12 cellular contexts compared by ENCODE assay signal in genomic region chr16:16133943-16134604, GRCh38.
"Had no signal": no experiment of that assay in that cellular context is flagged by ENCODE, and none has a peak within 500 bp of the region (broad histone marks: within the 10 kb centered on the region; RNA-seq: fewer than 3 reads in every experiment).

No MANE protein-coding gene starts in this region.

- H3K27ac ChIP-seq: heart left ventricle, left lung had no signal

- H3K4me1 ChIP-seq: heart left ventricle, left lung had no signal

- H3K27me3 ChIP-seq: heart left ventricle, left lung had no signal

- FAIRE-seq: endometrium had no signal

- H3K9me3 ChIP-seq: heart left ventricle, left lung had no signal

- DNase-seq: activated CD4-positive, alpha-beta T cell treated with anti-CD3 and anti-CD28 coated beads, Interleukin-2, amount 50 U/mL, for 48 hours; activated CD8-positive, alpha-beta memory T cell treated with anti-CD3 and anti-CD28 coated beads, Interleukin-2, amount 10 ng/mL, durations not matched to agents 7 days and 5 days; activated T-cell treated with anti-CD3 and anti-CD28 coated beads, Interleukin-2, amount 50 U/mL, for 48 hours; amygdala; foreskin fibroblast; heart left ventricle; left lung; mesendoderm; stimulated activated CD4-positive, alpha-beta T cell treated with anti-CD3 and anti-CD28 coated beads, Interleukin-15, amount 100 ng/mL, for 24 hours; stimulated activated CD4-positive, alpha-beta T cell treated with anti-CD3 and anti-CD28 coated beads, Interleukin-4, amount 100 ng/mL, for 24 hours had no signal

- H3K4me3 ChIP-seq: heart left ventricle, left lung had no signal

- ATAC-seq: activated CD8-positive, alpha-beta memory T cell treated with anti-CD3 and anti-CD28 coated beads, Interleukin-2, amount 10 ng/mL, durations not matched to agents 7 days and 5 days; esophagus mucosa; heart left ventricle; left lung had no signal
